ENCODE assay signal across 1 cellular context in the genomic region with DNA sequence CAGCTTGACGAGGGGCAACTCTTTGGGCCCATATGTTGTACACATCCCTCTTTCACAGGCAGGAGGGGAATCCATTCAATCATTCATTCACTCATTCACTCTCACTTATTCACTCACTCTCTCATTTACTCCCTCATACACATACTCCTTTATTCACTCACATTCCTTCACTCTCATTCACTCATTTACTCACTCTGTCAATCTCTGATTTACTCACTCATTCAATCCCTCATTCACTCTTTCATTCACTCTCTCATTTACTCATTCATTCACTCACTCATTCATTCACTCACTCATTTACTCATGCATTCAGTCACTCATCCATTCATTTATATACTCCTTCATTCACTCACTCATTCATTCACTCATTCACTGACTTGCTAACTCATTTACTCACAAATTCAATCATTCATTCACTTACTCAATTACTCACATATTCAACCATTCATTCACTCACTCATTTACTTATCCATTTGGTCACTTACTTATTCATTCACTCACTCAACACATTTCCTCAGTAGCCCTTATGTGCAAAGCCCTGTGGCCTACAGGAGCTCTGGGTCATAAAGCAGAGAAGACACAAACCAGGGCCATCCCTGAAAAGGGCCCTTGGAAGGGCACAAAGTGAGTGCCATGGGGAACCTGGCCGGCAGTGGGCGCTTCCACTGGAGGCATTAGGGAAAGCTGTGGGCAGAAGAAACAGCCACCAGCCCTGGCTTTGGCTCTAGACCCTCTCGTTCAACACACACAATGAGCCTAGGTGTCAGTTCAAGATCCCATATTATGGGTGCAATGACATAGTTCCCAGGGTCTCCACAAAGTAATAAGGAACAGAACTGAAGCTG.
TF ChIP-seq lines count a peak whose summit lies in the region.

No MANE protein-coding gene starts in this region.

TF ChIP-seq in IMR-90, 13 proteins besides CTCF, POLR2A, EP300 and RAD21:
- TF ChIP-seq CEBPB (IDR thresholded peaks at IDR 0.05; ENCODE audit: low read depth, low read length) (no peak), RFX5 (IDR thresholded peaks at IDR 0.05; ENCODE audit: low read depth, low read length) (no peak), BHLHE40 (IDR thresholded peaks at IDR 0.05; ENCODE audit: low read depth, low read length) (no peak), MAZ (IDR thresholded peaks at IDR 0.05; ENCODE audit: borderline replicate concordance, low read depth, low read length) (no peak), FOS (IDR thresholded peaks at IDR 0.05; ENCODE audit: low read depth, low read length) (no peak), CHD1 (IDR thresholded peaks at IDR 0.05; ENCODE audit: low read depth, low read length) (no peak), RCOR1 (IDR thresholded peaks at IDR 0.05; ENCODE audit: insufficient replicate concordance, low read length) (no peak)
- TF ChIP-seq, protein P1, sequence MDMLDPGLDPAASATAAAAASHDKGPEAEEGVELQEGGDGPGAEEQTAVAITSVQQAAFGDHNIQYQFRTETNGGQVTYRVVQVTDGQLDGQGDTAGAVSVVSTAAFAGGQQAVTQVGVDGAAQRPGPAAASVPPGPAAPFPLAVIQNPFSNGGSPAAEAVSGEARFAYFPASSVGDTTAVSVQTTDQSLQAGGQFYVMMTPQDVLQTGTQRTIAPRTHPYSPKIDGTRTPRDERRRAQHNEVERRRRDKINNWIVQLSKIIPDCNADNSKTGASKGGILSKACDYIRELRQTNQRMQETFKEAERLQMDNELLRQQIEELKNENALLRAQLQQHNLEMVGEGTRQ (IDR thresholded peaks at IDR 0.05; ENCODE audit: low read depth, low read length): no peak
